In genomic region chr5:107203231-107203630, GRCh38 we compare ENCODE assay signal across 21 cellular contexts.
A peak's percentile ranks its signal among the peaks of the same experiment; 100 is the strongest.
DNase-seq lines count a peak whose midpoint lies in the region; ATAC-seq, FAIRE-seq and TF ChIP-seq lines count a peak whose summit lies in the region.
"Had no signal": no experiment of that assay in that cellular context is flagged by ENCODE, and none has a peak within 500 bp of the region (broad histone marks: within the 10 kb centered on the region; RNA-seq: fewer than 3 reads in every experiment).

No MANE protein-coding gene starts in this region.

- H3K4me2 ChIP-seq in OCI-LY7 (ENCODE audit: low read length): no peak overlapping the region

- intact Hi-C loops in OCI-LY7 (cut with micrococcal nuclease; ENCODE audit: unreplicated experiment) (no loop called here), esophagus squamous epithelium (cut with DNase I) (no loop called here), right lobe of liver (cut with DNase I) (no loop called here)

- peak overlapping the region; percentile 51; the same call in 1 of the 2 replicates for H2AFZ ChIP-seq in OCI-LY7 (ENCODE audit: low read length)

- WGBS in esophagus squamous epithelium, 2 donors: 77 to 79% methylated on average over 4 of the region's 4 CpGs
- WGBS in right lobe of liver (ENCODE audit: insufficient coverage, low coverage, low lambda C conversion rate, missing lambda C conversion rate): 58% methylated on average over 4 of the region's 4 CpGs

- no peaks in the 10 kb centered on the region for H3K9me2 ChIP-seq in OCI-LY7 (ENCODE audit: insufficient read depth, low read length)

- POLR2A ChIA-PET in OCI-LY7 (lab: Charles Lee): interaction anchor here (0.7 to 2.3 kb wide), 3 partner anchors 10 to 29 kb away, joined by 3 to 11 read pairs (median 4); no protein-coding TSS in a partner anchor

- H3K9me3 ChIP-seq in OCI-LY7 (ENCODE audit: low read length): no peaks in the 10 kb centered on the region
- H3K9me3 ChIP-seq in esophagus squamous epithelium: no peaks in the 10 kb centered on the region
- no peaks in the 10 kb centered on the region for H3K9me3 ChIP-seq in right lobe of liver
- H3K9me3 ChIP-seq: BE2C, SJCRH30 had no signal

- H3K36me3 ChIP-seq in OCI-LY7 (ENCODE audit: insufficient read depth, low read length): no peaks in the 10 kb centered on the region
- H3K36me3 ChIP-seq in esophagus squamous epithelium: no peaks in the 10 kb centered on the region
- H3K36me3 ChIP-seq in right lobe of liver: no peaks in the 10 kb centered on the region
- H3K36me3 ChIP-seq: BE2C, SJCRH30 had no signal

- no peaks in the 10 kb centered on the region for H3K27me3 ChIP-seq in esophagus squamous epithelium
- H3K27me3 ChIP-seq in right lobe of liver: no peaks in the 10 kb centered on the region
- H3K27me3 ChIP-seq: BE2C, SJCRH30 had no signal

- H3K4me3 ChIP-seq in OCI-LY7 (ENCODE audit: low read depth, low read length, poor library complexity, severe bottlenecking): no peak overlapping the region
- no peak overlapping the region for H3K4me3 ChIP-seq in esophagus squamous epithelium
- no peak overlapping the region for H3K4me3 ChIP-seq in right lobe of liver
- H3K4me3 ChIP-seq: SJCRH30 had no signal

- no peaks in the 10 kb centered on the region for H3K4me1 ChIP-seq in OCI-LY7 (ENCODE audit: insufficient read depth, low read length, poor library complexity, severe bottlenecking)
- H3K4me1 ChIP-seq in esophagus squamous epithelium: no peaks in the 10 kb centered on the region
- no peaks in the 10 kb centered on the region for H3K4me1 ChIP-seq in right lobe of liver
- H3K4me1 ChIP-seq: BE2C, SJCRH30 had no signal

- H3K27ac ChIP-seq in OCI-LY7 (ENCODE audit: low read depth, low read length, poor library complexity, severe bottlenecking): no peak overlapping the region
- no peak overlapping the region for H3K27ac ChIP-seq in esophagus squamous epithelium
- H3K27ac ChIP-seq in right lobe of liver: no peak overlapping the region
- H3K27ac ChIP-seq: SJCRH30 had no signal

- peak; percentile 40 for FAIRE-seq in GM19239 (lab: Jason Lieb, UNC)
- FAIRE-seq: GM12892 had no signal

- H3K79me2 ChIP-seq in OCI-LY7 (ENCODE audit: insufficient read depth, low read depth, low read length): no peaks in the 10 kb centered on the region

- TF ChIP-seq POLR2A in esophagus squamous epithelium (IDR thresholded peaks at IDR 0.05) (no peak), right lobe of liver (IDR thresholded peaks at IDR 0.05) (no peak)

- no peaks in the 10 kb centered on the region for H4K20me1 ChIP-seq in OCI-LY7 (ENCODE audit: insufficient read depth, low read length)

- no peak for ATAC-seq in GM18520 (IDR thresholded peaks at IDR 0.05; ENCODE audit: unreplicated experiment)
- no peak for ATAC-seq in right lobe of liver
- ATAC-seq: Panc1 had no signal

- no TSS peak for BruUV-seq in OCI-LY7 (replicated peaks; lab: Mats Ljungman, UMichigan)

- TF ChIP-seq CTCF in OCI-LY7 (conservative IDR thresholded peaks at IDR 0.05; ENCODE audit: low read length) (no peak), esophagus squamous epithelium (IDR thresholded peaks at IDR 0.05) (no peak), right lobe of liver (IDR thresholded peaks at IDR 0.05) (no peak)

- CTCF ChIA-PET in OCI-LY7 (lab: Charles Lee; ENCODE audit: unreplicated experiment): no interaction called here

- DNase-seq in NCI-H187 treated with DMSO at 0.1 percent for 48 hours (lab: John Stamatoyannopoulos, UW): peak; percentile 33
- DNase-seq in NCI-H187 (lab: John Stamatoyannopoulos, UW): no peak
- DNase-seq in GM19239 (ENCODE audit: insufficient read length, low spot score): no peak
- no peak for DNase-seq in OCI-LY7 (ENCODE audit: low spot score)
- DNase-seq in kidney tubule cell (ENCODE audit: low spot score): peak; percentile 27
- no peak for DNase-seq in esophagus squamous epithelium (lab: John Stamatoyannopoulos, UW)
- DNase-seq in right lobe of liver: no peak
- DNase-seq: 8988T; BE2C; CD4-positive, CD25-positive, alpha-beta regulatory T cell; COR-L47; DMS 273 treated with DMSO at 0.1 percent for 48 hours; H9; KG1; NCI-H1436 treated with DMSO at 0.1 percent for 48 hours; NCI-H446; NCI-H774; SJCRH30 had no signal

Comparison
In these comparisons a context has a peak if more than half of its experiments do, and no peak if none do; other contexts are left out.
1. DNase-seq: peak in NCI-H187 treated with DMSO at 0.1 percent for 48 hours (single experiment) and kidney tubule cell (single experiment); none in NCI-H187 (0 of 2), GM19239 (single experiment), OCI-LY7 (single experiment), esophagus squamous epithelium (single experiment) and right lobe of liver (0 of 3).